14 cellular contexts compared by ENCODE assay signal in the genomic region with DNA sequence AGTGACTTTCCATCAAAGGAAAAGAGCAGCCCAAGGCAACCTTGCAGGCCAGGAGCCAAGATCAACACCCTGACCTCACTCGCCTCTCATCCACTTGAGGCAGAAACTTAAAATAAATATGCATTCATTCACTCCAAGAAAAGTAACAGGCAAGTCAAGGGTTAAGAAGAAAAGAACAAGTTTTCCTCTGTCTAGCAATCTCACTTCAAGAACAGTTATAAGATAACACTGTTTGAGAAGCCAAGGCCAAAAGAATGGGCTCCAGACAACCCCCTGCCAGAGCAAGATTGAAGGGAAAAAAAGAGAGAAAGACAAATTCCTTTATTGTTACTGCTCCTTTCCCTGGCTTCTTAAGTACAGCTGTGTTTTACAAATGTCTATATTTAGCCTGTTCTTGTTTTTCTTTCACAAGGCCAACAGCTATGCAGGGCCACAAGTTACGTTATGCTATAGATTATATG. TPM values are rescaled to one million over a fixed set of nuclear protein-coding genes. Genes with fewer than 3 reads are reported as not detected.
DNase-seq lines count a peak whose midpoint lies in the region; ATAC-seq and TF ChIP-seq lines count a peak whose summit lies in the region.
"Had no signal": no experiment of that assay in that cellular context is flagged by ENCODE, and none has a peak within 500 bp of the region (broad histone marks: within the 10 kb centered on the region; RNA-seq: fewer than 3 reads in every experiment).

No MANE protein-coding gene starts in this region.

- ATAC-seq in left ventricle myocardium superior (no peak), thoracic aorta (ENCODE audit: insufficient number of reproducible peaks, low FRiP score, low read depth) (no peak), HG03457 (IDR thresholded peaks at IDR 0.05; ENCODE audit: unreplicated experiment) (no peak)
- no peak for ATAC-seq in activated T-cell treated with anti-CD3 and anti-CD28 coated beads, Interleukin-2, amount 50 U/mL, for 4 hours
- ATAC-seq: body of pancreas had no signal

- H3K27me3 ChIP-seq in cardiac muscle cell = no peaks in the 10 kb centered on the region
- peaks cover 26% of the 10 kb centered on the region for H3K27me3 ChIP-seq in adipocyte (replicated peaks; ENCODE audit: control insufficient read depth, insufficient read depth, low read length)
- H3K27me3 ChIP-seq in thoracic aorta (replicated peaks; ENCODE audit: insufficient read depth) = no peaks in the 10 kb centered on the region
- H3K27me3 ChIP-seq: body of pancreas had no signal

- no peak overlapping the region for H3K4me3 Mint-ChIP-seq in activated T-cell treated with anti-CD3 and anti-CD28 coated beads, Interleukin-2, amount 50 U/mL, for 4 hours

- no peak overlapping the region for H3K4me3 ChIP-seq in cardiac muscle cell
- no peak overlapping the region for H3K4me3 ChIP-seq in adipocyte (ENCODE audit: low read length)
- no peak overlapping the region for H3K4me3 ChIP-seq in fibroblast of villous mesenchyme (ENCODE audit: low read depth, low read length)
- peak overlapping the region; percentile 3 for H3K4me3 ChIP-seq in thoracic aorta
- H3K4me3 ChIP-seq: body of pancreas, lung had no signal

- intact Hi-C loops in left ventricle myocardium superior (cut with micrococcal nuclease) = no loop called here

- H3K27me3 Mint-ChIP-seq in activated T-cell treated with anti-CD3 and anti-CD28 coated beads, Interleukin-2, amount 50 U/mL, for 4 hours (ENCODE audit: low read depth) = peaks cover 21% of the 10 kb centered on the region

- H3K36me3 Mint-ChIP-seq in activated T-cell treated with anti-CD3 and anti-CD28 coated beads, Interleukin-2, amount 50 U/mL, for 4 hours (ENCODE audit: insufficient read depth) = no peaks in the 10 kb centered on the region

- H3K36me3 ChIP-seq in cardiac muscle cell (no peaks in the 10 kb centered on the region), adipocyte (ENCODE audit: control insufficient read depth, insufficient read depth, low read length, severe bottlenecking) (no peaks in the 10 kb centered on the region), thoracic aorta (no peaks in the 10 kb centered on the region)

- no peaks in the 10 kb centered on the region for H3K9me3 Mint-ChIP-seq in activated T-cell treated with anti-CD3 and anti-CD28 coated beads, Interleukin-2, amount 50 U/mL, for 4 hours

- H3K4me1 ChIP-seq in cardiac muscle cell (ENCODE audit: low read depth) = peaks cover 58% of the 10 kb centered on the region
- H3K4me1 ChIP-seq in adipocyte (ENCODE audit: control insufficient read depth, insufficient read depth, low read length) = no peaks in the 10 kb centered on the region
- H3K4me1 ChIP-seq in thoracic aorta (ENCODE audit: control insufficient read depth in 1 of 2, low read depth in 2 of 2) = peaks cover 46 to 63% of the 10 kb centered on the region in 2 donors

- TF ChIP-seq CTCF in cardiac muscle cell (IDR thresholded peaks at IDR 0.05; ENCODE audit: low read depth, low read length) = no peak
- no peak for TF ChIP-seq CTCF in fibroblast of villous mesenchyme (IDR thresholded peaks at IDR 0.05; ENCODE audit: insufficient read depth, low read depth, low read length)
- TF ChIP-seq CTCF in thoracic aorta (IDR thresholded peaks at IDR 0.05) = no peak

- no peak overlapping the region for H3K9ac ChIP-seq in adipocyte (ENCODE audit: low read length)

- no peaks in the 10 kb centered on the region for H3K4me1 Mint-ChIP-seq in activated T-cell treated with anti-CD3 and anti-CD28 coated beads, Interleukin-2, amount 50 U/mL, for 4 hours (ENCODE audit: low read depth)

- peak; percentile 35 to 75 for DNase-seq in cardiac muscle cell (ENCODE audit: low read depth in 1 of 2, low spot score in 1 of 2)
- no peak for DNase-seq in left ventricle myocardium superior
- DNase-seq in adipocyte (ENCODE audit: low read depth) = peak; percentile 62
- peak; percentile 23 for DNase-seq in fibroblast of villous mesenchyme (ENCODE audit: low read depth)
- no peak for DNase-seq in thoracic aorta (ENCODE audit: low spot score)
- no peak for DNase-seq in AG08395 (ENCODE audit: low spot score)
- no peak for DNase-seq in activated T-cell treated with anti-CD3 and anti-CD28 coated beads, Interleukin-2, amount 50 U/mL, for 4 hours
- DNase-seq: body of pancreas, hippocampal formation, NCI-H526, nucleus accumbens, T1000 had no signal

- no peaks in the 10 kb centered on the region for H3K9me3 ChIP-seq in cardiac muscle cell (ENCODE audit: low read depth)
- no peaks in the 10 kb centered on the region for H3K9me3 ChIP-seq in adipocyte (ENCODE audit: control insufficient read depth, low read length)
- no peaks in the 10 kb centered on the region for H3K9me3 ChIP-seq in thoracic aorta
- H3K9me3 ChIP-seq: body of pancreas had no signal

- H3K27ac ChIP-seq in cardiac muscle cell = peak overlapping the region; percentile 95
- peak overlapping the region; percentile 73 to 89 for H3K27ac ChIP-seq in thoracic aorta
- H3K27ac ChIP-seq: body of pancreas had no signal

RNA-seq across cellular contexts. Expression of gene SSUH2, which starts 15.7 kb away (rescaled TPM):
- total RNA-seq in cardiac muscle cell (0.33 and 0.53 TPM in 2 replicates), left ventricle myocardium superior (0.57 TPM), fibroblast of villous mesenchyme (0.32 TPM in 1 of 2 replicates, not detected in the other), thoracic aorta (under 1 TPM in 1 of 2 donors, not detected in 1; 0.14 TPM)
- not detected in 2 replicates for polyA plus RNA-seq in cardiac muscle cell
- total RNA-seq in activated T-cell treated with anti-CD3 and anti-CD28 coated beads, Interleukin-2, amount 50 U/mL, for 4 hours = not detected

Comparison
In these comparisons a context has a peak if more than half of its experiments do, and no peak if none do; other contexts are left out.
1. DNase-seq: peak in cardiac muscle cell (2 of 2), adipocyte (single experiment) and fibroblast of villous mesenchyme (single experiment); none in left ventricle myocardium superior (single experiment), thoracic aorta (single experiment), AG08395 (single experiment) and activated T-cell treated with anti-CD3 and anti-CD28 coated beads, Interleukin-2, amount 50 U/mL, for 4 hours (single experiment).